24 cellular contexts compared by ENCODE assay signal in genomic region chr9:94198414-94198813, GRCh38.
"Had no signal": no experiment of that assay in that cellular context is flagged by ENCODE, and none has a peak within 500 bp of the region (broad histone marks: within the 10 kb centered on the region; RNA-seq: fewer than 3 reads in every experiment).

No MANE protein-coding gene starts in this region.

- H3K4me2 ChIP-seq: hepatocyte had no signal

- H3K36me3 ChIP-seq: neutrophil, thyroid gland, transverse colon, upper lobe of right lung had no signal

- H2AFZ ChIP-seq: hepatocyte, parathyroid adenoma had no signal

- H3K4me1 Mint-ChIP-seq: nephron; neural crest cell; stimulated activated naive B cell treated with anti-CD40 and anti-IgM and Interleukin-4, amounts not matched to agents 10 μg/mL and 1 μg/mL and 100 μg/mL, for 72 hours had no signal

- H3K27ac Mint-ChIP-seq: nephron; stimulated activated naive B cell treated with anti-CD40 and anti-IgM and Interleukin-4, amounts not matched to agents 10 μg/mL and 1 μg/mL and 100 μg/mL, for 72 hours had no signal

- H3K27ac ChIP-seq: hepatocyte, left ventricle myocardium inferior, neutrophil, parathyroid adenoma, right atrium auricular region, right lobe of liver, skin epidermis, stomach, testis, thyroid gland, transverse colon, upper lobe of right lung had no signal

- ATAC-seq: naive thymus-derived CD8-positive, alpha-beta T cell; right lobe of liver; stimulated activated naive B cell treated with anti-CD40 and anti-IgM and Interleukin-4, amounts not matched to agents 10 μg/mL and 1 μg/mL and 100 μg/mL, for 72 hours; stimulated activated naive CD8-positive, alpha-beta T cell treated with anti-CD3 and anti-CD28 coated beads, Interleukin-15, Interleukin-2, amounts not matched to agents 100 U/mL and 50 U/mL, for 24 hours; upper lobe of right lung had no signal

- H3K4me1 ChIP-seq: parathyroid adenoma, right atrium auricular region, right lobe of liver, stomach, testis, thyroid gland, transverse colon, upper lobe of right lung had no signal

- H3K4me3 Mint-ChIP-seq: naive thymus-derived CD8-positive, alpha-beta T cell; nephron; neural crest cell; stimulated activated naive B cell treated with anti-CD40 and anti-IgM and Interleukin-4, amounts not matched to agents 10 μg/mL and 1 μg/mL and 100 μg/mL, for 72 hours had no signal

- H3K9ac ChIP-seq: parathyroid adenoma had no signal

- DNase-seq: islet precursor cell; left ventricle myocardium inferior; naive thymus-derived CD8-positive, alpha-beta T cell; occipital lobe; right lobe of liver; stimulated activated CD4-positive, alpha-beta T cell treated with anti-CD3 and anti-CD28 coated beads, Interleukin-12 subunit alpha, Interleukin-12 subunit beta, amount 100 ng/mL, for 4 hours; stimulated activated CD4-positive, alpha-beta T cell treated with anti-CD3 and anti-CD28 coated beads, Interleukin-15, amount 100 ng/mL, for 24 hours; stimulated activated CD4-positive, alpha-beta T cell treated with anti-CD3 and anti-CD28 coated beads, Interleukin-2, amount 100 ng/mL, for 24 hours; stimulated activated CD4-positive, alpha-beta T cell treated with anti-CD3 and anti-CD28 coated beads, Interleukin-4, amount 100 ng/mL, for 1 hour; stimulated activated naive B cell treated with anti-CD40 and anti-IgM and Interleukin-4, amounts not matched to agents 10 μg/mL and 1 μg/mL and 100 μg/mL, for 72 hours; stimulated activated naive CD8-positive, alpha-beta T cell treated with anti-CD3 and anti-CD28 coated beads, Interleukin-15, Interleukin-2, amounts not matched to agents 100 U/mL and 50 U/mL, for 24 hours; stomach; testis; thyroid gland; transverse colon; upper lobe of right lung had no signal

- H3K27me3 Mint-ChIP-seq: naive thymus-derived CD8-positive, alpha-beta T cell; stimulated activated naive B cell treated with anti-CD40 and anti-IgM and Interleukin-4, amounts not matched to agents 10 μg/mL and 1 μg/mL and 100 μg/mL, for 72 hours had no signal

- H3K4me3 ChIP-seq: hepatocyte, left ventricle myocardium inferior, lung, right atrium auricular region, right lobe of liver, skin epidermis, stomach, testis, thyroid gland, transverse colon, upper lobe of right lung had no signal

- H3K27me3 ChIP-seq: hepatocyte, neutrophil, right atrium auricular region, right lobe of liver, stomach, testis, thyroid gland, transverse colon, upper lobe of right lung had no signal

- H3K9me3 ChIP-seq: neutrophil, testis, thyroid gland had no signal
